1 cellular context compared by ENCODE assay signal in genomic region chr1:53987880-53988279, GRCh38.
TF ChIP-seq lines count a peak whose summit lies in the region.

No MANE protein-coding gene starts in this region.

TF ChIP-seq in K562, 482 proteins besides CTCF, POLR2A, EP300 and RAD21:
- TF ChIP-seq MEIS2 (IDR thresholded peaks at IDR 0.05; ENCODE audit: partially characterized antibody) = peak; percentile 56
- TF ChIP-seq NFE2L1 (tag; IDR thresholded peaks at IDR 0.05; ENCODE audit: borderline replicate concordance, low read depth) = no peak
- no peak for TF ChIP-seq POLR2H (tag; IDR thresholded peaks at IDR 0.05; ENCODE audit: low read depth)
- TF ChIP-seq CEBPB (tag; IDR thresholded peaks at IDR 0.05) = no peak
- TF ChIP-seq, protein P1, sequence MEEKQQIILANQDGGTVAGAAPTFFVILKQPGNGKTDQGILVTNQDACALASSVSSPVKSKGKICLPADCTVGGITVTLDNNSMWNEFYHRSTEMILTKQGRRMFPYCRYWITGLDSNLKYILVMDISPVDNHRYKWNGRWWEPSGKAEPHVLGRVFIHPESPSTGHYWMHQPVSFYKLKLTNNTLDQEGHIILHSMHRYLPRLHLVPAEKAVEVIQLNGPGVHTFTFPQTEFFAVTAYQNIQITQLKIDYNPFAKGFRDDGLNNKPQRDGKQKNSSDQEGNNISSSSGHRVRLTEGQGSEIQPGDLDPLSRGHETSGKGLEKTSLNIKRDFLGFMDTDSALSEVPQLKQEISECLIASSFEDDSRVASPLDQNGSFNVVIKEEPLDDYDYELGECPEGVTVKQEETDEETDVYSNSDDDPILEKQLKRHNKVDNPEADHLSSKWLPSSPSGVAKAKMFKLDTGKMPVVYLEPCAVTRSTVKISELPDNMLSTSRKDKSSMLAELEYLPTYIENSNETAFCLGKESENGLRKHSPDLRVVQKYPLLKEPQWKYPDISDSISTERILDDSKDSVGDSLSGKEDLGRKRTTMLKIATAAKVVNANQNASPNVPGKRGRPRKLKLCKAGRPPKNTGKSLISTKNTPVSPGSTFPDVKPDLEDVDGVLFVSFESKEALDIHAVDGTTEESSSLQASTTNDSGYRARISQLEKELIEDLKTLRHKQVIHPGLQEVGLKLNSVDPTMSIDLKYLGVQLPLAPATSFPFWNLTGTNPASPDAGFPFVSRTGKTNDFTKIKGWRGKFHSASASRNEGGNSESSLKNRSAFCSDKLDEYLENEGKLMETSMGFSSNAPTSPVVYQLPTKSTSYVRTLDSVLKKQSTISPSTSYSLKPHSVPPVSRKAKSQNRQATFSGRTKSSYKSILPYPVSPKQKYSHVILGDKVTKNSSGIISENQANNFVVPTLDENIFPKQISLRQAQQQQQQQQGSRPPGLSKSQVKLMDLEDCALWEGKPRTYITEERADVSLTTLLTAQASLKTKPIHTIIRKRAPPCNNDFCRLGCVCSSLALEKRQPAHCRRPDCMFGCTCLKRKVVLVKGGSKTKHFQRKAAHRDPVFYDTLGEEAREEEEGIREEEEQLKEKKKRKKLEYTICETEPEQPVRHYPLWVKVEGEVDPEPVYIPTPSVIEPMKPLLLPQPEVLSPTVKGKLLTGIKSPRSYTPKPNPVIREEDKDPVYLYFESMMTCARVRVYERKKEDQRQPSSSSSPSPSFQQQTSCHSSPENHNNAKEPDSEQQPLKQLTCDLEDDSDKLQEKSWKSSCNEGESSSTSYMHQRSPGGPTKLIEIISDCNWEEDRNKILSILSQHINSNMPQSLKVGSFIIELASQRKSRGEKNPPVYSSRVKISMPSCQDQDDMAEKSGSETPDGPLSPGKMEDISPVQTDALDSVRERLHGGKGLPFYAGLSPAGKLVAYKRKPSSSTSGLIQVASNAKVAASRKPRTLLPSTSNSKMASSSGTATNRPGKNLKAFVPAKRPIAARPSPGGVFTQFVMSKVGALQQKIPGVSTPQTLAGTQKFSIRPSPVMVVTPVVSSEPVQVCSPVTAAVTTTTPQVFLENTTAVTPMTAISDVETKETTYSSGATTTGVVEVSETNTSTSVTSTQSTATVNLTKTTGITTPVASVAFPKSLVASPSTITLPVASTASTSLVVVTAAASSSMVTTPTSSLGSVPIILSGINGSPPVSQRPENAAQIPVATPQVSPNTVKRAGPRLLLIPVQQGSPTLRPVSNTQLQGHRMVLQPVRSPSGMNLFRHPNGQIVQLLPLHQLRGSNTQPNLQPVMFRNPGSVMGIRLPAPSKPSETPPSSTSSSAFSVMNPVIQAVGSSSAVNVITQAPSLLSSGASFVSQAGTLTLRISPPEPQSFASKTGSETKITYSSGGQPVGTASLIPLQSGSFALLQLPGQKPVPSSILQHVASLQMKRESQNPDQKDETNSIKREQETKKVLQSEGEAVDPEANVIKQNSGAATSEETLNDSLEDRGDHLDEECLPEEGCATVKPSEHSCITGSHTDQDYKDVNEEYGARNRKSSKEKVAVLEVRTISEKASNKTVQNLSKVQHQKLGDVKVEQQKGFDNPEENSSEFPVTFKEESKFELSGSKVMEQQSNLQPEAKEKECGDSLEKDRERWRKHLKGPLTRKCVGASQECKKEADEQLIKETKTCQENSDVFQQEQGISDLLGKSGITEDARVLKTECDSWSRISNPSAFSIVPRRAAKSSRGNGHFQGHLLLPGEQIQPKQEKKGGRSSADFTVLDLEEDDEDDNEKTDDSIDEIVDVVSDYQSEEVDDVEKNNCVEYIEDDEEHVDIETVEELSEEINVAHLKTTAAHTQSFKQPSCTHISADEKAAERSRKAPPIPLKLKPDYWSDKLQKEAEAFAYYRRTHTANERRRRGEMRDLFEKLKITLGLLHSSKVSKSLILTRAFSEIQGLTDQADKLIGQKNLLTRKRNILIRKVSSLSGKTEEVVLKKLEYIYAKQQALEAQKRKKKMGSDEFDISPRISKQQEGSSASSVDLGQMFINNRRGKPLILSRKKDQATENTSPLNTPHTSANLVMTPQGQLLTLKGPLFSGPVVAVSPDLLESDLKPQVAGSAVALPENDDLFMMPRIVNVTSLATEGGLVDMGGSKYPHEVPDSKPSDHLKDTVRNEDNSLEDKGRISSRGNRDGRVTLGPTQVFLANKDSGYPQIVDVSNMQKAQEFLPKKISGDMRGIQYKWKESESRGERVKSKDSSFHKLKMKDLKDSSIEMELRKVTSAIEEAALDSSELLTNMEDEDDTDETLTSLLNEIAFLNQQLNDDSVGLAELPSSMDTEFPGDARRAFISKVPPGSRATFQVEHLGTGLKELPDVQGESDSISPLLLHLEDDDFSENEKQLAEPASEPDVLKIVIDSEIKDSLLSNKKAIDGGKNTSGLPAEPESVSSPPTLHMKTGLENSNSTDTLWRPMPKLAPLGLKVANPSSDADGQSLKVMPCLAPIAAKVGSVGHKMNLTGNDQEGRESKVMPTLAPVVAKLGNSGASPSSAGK (IDR thresholded peaks at IDR 0.05) = no peak
- TF ChIP-seq SOX6 (IDR thresholded peaks at IDR 0.05) = no peak
- TF ChIP-seq PTTG1 (tag; IDR thresholded peaks at IDR 0.05; ENCODE audit: low read depth) = no peak
- TF ChIP-seq ZC3H8 (IDR thresholded peaks at IDR 0.05) = no peak
- TF ChIP-seq, protein P2, sequence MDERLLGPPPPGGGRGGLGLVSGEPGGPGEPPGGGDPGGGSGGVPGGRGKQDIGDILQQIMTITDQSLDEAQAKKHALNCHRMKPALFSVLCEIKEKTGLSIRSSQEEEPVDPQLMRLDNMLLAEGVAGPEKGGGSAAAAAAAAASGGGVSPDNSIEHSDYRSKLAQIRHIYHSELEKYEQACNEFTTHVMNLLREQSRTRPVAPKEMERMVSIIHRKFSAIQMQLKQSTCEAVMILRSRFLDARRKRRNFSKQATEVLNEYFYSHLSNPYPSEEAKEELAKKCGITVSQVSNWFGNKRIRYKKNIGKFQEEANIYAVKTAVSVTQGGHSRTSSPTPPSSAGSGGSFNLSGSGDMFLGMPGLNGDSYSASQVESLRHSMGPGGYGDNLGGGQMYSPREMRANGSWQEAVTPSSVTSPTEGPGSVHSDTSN (CRISPR knock-in tag; IDR thresholded peaks at IDR 0.05; ENCODE audit: low read depth) = no peak
- TF ChIP-seq, protein P2 (tag; conservative IDR thresholded peaks at IDR 0.05; ENCODE audit: low read depth) = peak; percentile 52; the same call in 1 of the 2 replicates
- TF ChIP-seq KAT2B (IDR thresholded peaks at IDR 0.05; ENCODE audit: low read depth, low read length) = no peak
- TF ChIP-seq CEBPG (CRISPR knock-in tag; IDR thresholded peaks at IDR 0.05) = no peak
- TF ChIP-seq CEBPG (tag; conservative IDR thresholded peaks at IDR 0.05 in 1 of 2, IDR thresholded peaks at IDR 0.05 in 1 of 2) = peak; percentile 57 to 59
- TF ChIP-seq DMBX1 (CRISPR knock-in tag; IDR thresholded peaks at IDR 0.05; ENCODE audit: borderline replicate concordance) = no peak
TF ChIP-seq in K562: peak in this region for 3.
